Comparison of ENCODE assay signal across 11 cellular contexts in genomic region chr16:25013049-25013448, GRCh38. TPM values are rescaled to one million over a fixed set of nuclear protein-coding genes. Genes with fewer than 3 reads are reported as not detected.
DNase-seq lines count a peak whose midpoint lies in the region; ATAC-seq, FAIRE-seq and TF ChIP-seq lines count a peak whose summit lies in the region.
"Had no signal": no experiment of that assay in that cellular context is flagged by ENCODE, and none has a peak within 500 bp of the region (broad histone marks: within the 10 kb centered on the region; RNA-seq: fewer than 3 reads in every experiment).

No MANE protein-coding gene starts in this region.

- TF ChIP-seq EP300 in stomach (IDR thresholded peaks at IDR 0.05) = no peak

- H3K4me3 ChIP-seq in hepatocyte = no peak overlapping the region
- H3K4me3 ChIP-seq in stomach = peak overlapping the region in 3 of 4 donors; percentile 8 to 78 (median 77)

- H3K4me3 Mint-ChIP-seq in activated CD4-positive, alpha-beta T cell treated with anti-CD3 and anti-CD28 coated beads, Interleukin-2, amount 10 ng/mL, durations not matched to agents 24 days and 14 days = peak overlapping the region; percentile 98
- peak overlapping the region; percentile 96 to 97 (median 97) for H3K4me3 Mint-ChIP-seq in T-cell

- H3K9me2 ChIP-seq in hepatocyte (replicated peaks; ENCODE audit: insufficient read depth) = no peaks in the 10 kb centered on the region

- no peak for ATAC-seq in T-cell (replicated peaks in 1 of 4)

- H2AFZ ChIP-seq in hepatocyte = no peak overlapping the region

- H3K36me3 Mint-ChIP-seq in activated CD4-positive, alpha-beta T cell treated with anti-CD3 and anti-CD28 coated beads, Interleukin-2, amount 10 ng/mL, durations not matched to agents 24 days and 14 days (ENCODE audit: low read depth) = peaks cover 40% of the 10 kb centered on the region
- H3K36me3 Mint-ChIP-seq in T-cell = peaks cover 14% of the 10 kb centered on the region

- H3K4me1 ChIP-seq in hepatocyte (ENCODE audit: insufficient read depth) (peaks cover 7% of the 10 kb centered on the region), stomach (peaks cover 35 to 70% (median 57%) of the 10 kb centered on the region in 4 donors)

- H3K36me3 ChIP-seq in hepatocyte (replicated peaks; ENCODE audit: insufficient read depth, low read depth) (no peaks in the 10 kb centered on the region), stomach (peaks cover 0 to 8% (median 0%) of the 10 kb centered on the region in 4 donors)

- POLR2A ChIA-PET in T-cell (lab: Charles Lee) = no interaction called here

- peak overlapping the region; percentile 76 for H3K4me2 ChIP-seq in hepatocyte

- peaks cover 73% of the 10 kb centered on the region for H3K79me2 ChIP-seq in hepatocyte

- TF ChIP-seq CTCF in hepatocyte (IDR thresholded peaks at IDR 0.05; ENCODE audit: poor library complexity) (no peak), stomach (IDR thresholded peaks at IDR 0.05) (no peak)

- 90% methylated on average over 4 of the region's 4 CpGs for WGBS in hepatocyte (ENCODE audit: low lambda C conversion rate, missing lambda C conversion rate)
- WGBS in stomach, 5 donors = 89 to 95% (median 90%) methylated on average over 4 of the region's 4 CpGs

- DNase-seq in activated CD4-positive, alpha-beta T cell treated with anti-CD3 and anti-CD28 coated beads, Interleukin-2, amount 10 ng/mL, durations not matched to agents 24 days and 14 days = no peak
- no peak for DNase-seq in activated CD4-positive, alpha-beta T cell treated with anti-CD3 and anti-CD28 coated beads, Interleukin-2, amount 50 U/mL, for 1 hour
- DNase-seq in T-cell = no peak
- DNase-seq in hepatocyte (ENCODE audit: low spot score) = no peak
- no peak for DNase-seq in stomach
- DNase-seq in HT-29 (ENCODE audit: low spot score) = no peak
- DNase-seq in frontal cortex (ENCODE audit: low spot score in 2 of 2) = no peak
- DNase-seq in posterior vena cava (ENCODE audit: low spot score) = no peak
- DNase-seq: ACHN, cerebellar nuclear complex, NCI-H2029 treated with DMSO at 0.1 percent for 48 hours had no signal

- peak overlapping the region; percentile 71 for H3K27ac Mint-ChIP-seq in activated CD4-positive, alpha-beta T cell treated with anti-CD3 and anti-CD28 coated beads, Interleukin-2, amount 10 ng/mL, durations not matched to agents 24 days and 14 days
- H3K27ac Mint-ChIP-seq in T-cell = peak overlapping the region; percentile 44 to 80

- TF ChIP-seq POLR2A in stomach (IDR thresholded peaks at IDR 0.05) = no peak

- H3K27ac ChIP-seq in hepatocyte = peak overlapping the region; percentile 97
- H3K27ac ChIP-seq in stomach = peak overlapping the region; percentile 36 to 98 (median 95)

- CTCF ChIA-PET in T-cell (lab: Charles Lee) = no interaction called here

- H3K9me3 ChIP-seq in hepatocyte (ENCODE audit: low read depth) (no peaks in the 10 kb centered on the region), stomach (no peaks in the 10 kb centered on the region)

- H3K27me3 ChIP-seq in hepatocyte = no peaks in the 10 kb centered on the region
- H3K27me3 ChIP-seq in stomach = no peaks in the 10 kb centered on the region

- FAIRE-seq in frontal cortex (lab: Jason Lieb, UNC) = no peak

- no peaks in the 10 kb centered on the region for H3K27me3 Mint-ChIP-seq in activated CD4-positive, alpha-beta T cell treated with anti-CD3 and anti-CD28 coated beads, Interleukin-2, amount 10 ng/mL, durations not matched to agents 24 days and 14 days
- no peaks in the 10 kb centered on the region for H3K27me3 Mint-ChIP-seq in T-cell

- H4K20me1 ChIP-seq in hepatocyte (ENCODE audit: insufficient read depth, poor library complexity, severe bottlenecking) = peaks cover 26% of the 10 kb centered on the region

- no peaks in the 10 kb centered on the region for H3K9me3 Mint-ChIP-seq in activated CD4-positive, alpha-beta T cell treated with anti-CD3 and anti-CD28 coated beads, Interleukin-2, amount 10 ng/mL, durations not matched to agents 24 days and 14 days
- no peaks in the 10 kb centered on the region for H3K9me3 Mint-ChIP-seq in T-cell

- intact Hi-C loops in activated CD4-positive, alpha-beta T cell treated with anti-CD3 and anti-CD28 coated beads, Interleukin-2, amount 10 ng/mL, durations not matched to agents 24 days and 14 days (cut with micrococcal nuclease) = loop anchor here (10.0 kb wide), 1 partner anchor 468 kb away; no protein-coding TSS in a partner anchor
- intact Hi-C loops in stomach (cut with DNase I; ENCODE audit: low total_unique reads) = no loop called here
- intact Hi-C loops in posterior vena cava (cut with DNase I) = no loop called here

- H3K4me1 Mint-ChIP-seq in activated CD4-positive, alpha-beta T cell treated with anti-CD3 and anti-CD28 coated beads, Interleukin-2, amount 10 ng/mL, durations not matched to agents 24 days and 14 days = peaks cover 66% of the 10 kb centered on the region
- peaks cover 86 to 89% (median 87%) of the 10 kb centered on the region in 3 donors for H3K4me1 Mint-ChIP-seq in T-cell

RNA-seq across cellular contexts. Expression of gene ARHGAP17, which starts 2.1 kb away (rescaled TPM):
- total RNA-seq in activated CD4-positive, alpha-beta T cell treated with anti-CD3 and anti-CD28 coated beads, Interleukin-2, amount 10 ng/mL, durations not matched to agents 24 days and 14 days = 74.0 and 74.9 TPM in 2 replicates
- 10 to 100 TPM; 61.5 to 78.1 (median 72.5) TPM for total RNA-seq in T-cell
- 41.0 and 50.1 TPM in 2 replicates for total RNA-seq in hepatocyte
- 55.8 and 56.1 TPM in 2 replicates for polyA plus RNA-seq in hepatocyte
- 100 to 1,000 TPM in 2 of 5 donors, 10 to 100 TPM in 3; 30.3 to 414 (median 74.9) TPM for total RNA-seq in stomach
- 10 to 100 TPM; 18.4 to 22.7 (median 20.5) TPM for polyA plus RNA-seq in stomach
- total RNA-seq in HT-29 (2014; rRNA removed; shearing (Covaris generic)) = 8.5 and 9.7 TPM in 2 replicates
- 19.6 TPM for total RNA-seq in frontal cortex
- total RNA-seq in posterior vena cava = 10 to 100 TPM; 71.1 to 81.2 TPM
